Comparison of ENCODE assay signal across 8 cellular contexts in genomic region chr14:100246809-100247428, GRCh38. TPM values are rescaled to one million over a fixed set of nuclear protein-coding genes. Genes with fewer than 3 reads are reported as not detected.
DNase-seq lines count a peak whose midpoint lies in the region; ATAC-seq and FAIRE-seq lines count a peak whose summit lies in the region.

No MANE protein-coding gene starts in this region.

- H3K27me3 Mint-ChIP-seq in activated naive CD8-positive, alpha-beta T cell treated with anti-CD3 and anti-CD28 coated beads, Interleukin-2, amount 10 ng/mL, durations not matched to agents 7 days and 5 days = no peaks in the 10 kb centered on the region

- DNase-seq in AG20443 (ENCODE audit: low spot score) = peak; percentile 45
- no peak for DNase-seq in GM18507 (ENCODE audit: extremely low spot score, insufficient read length, low read depth)
- DNase-seq in NCI-H345 (lab: John Stamatoyannopoulos, UW) = peak; percentile 65
- no peak for DNase-seq in activated naive CD8-positive, alpha-beta T cell treated with anti-CD3 and anti-CD28 coated beads, Interleukin-2, amount 10 ng/mL, durations not matched to agents 7 days and 5 days
- peak; percentile 46 for DNase-seq in hepatic stellate cell (ENCODE audit: low spot score)
- no peak for DNase-seq in stimulated activated effector memory CD8-positive, alpha-beta T cell treated with anti-CD3 and anti-CD28 coated beads, Interleukin-12 subunit alpha, Interleukin-12 subunit beta, amount 100 ng/mL, for 72 hours (ENCODE audit: low spot score in 2 of 2)
- no peak for DNase-seq in stimulated activated CD4-positive, alpha-beta T cell treated with anti-CD3 and anti-CD28 coated beads, Interleukin-4, amount 100 ng/mL, for 4 hours

- peak overlapping the region; percentile 15 for H3K4me3 Mint-ChIP-seq in activated naive CD8-positive, alpha-beta T cell treated with anti-CD3 and anti-CD28 coated beads, Interleukin-2, amount 10 ng/mL, durations not matched to agents 7 days and 5 days
- H3K4me3 Mint-ChIP-seq in stimulated activated effector memory CD8-positive, alpha-beta T cell treated with anti-CD3 and anti-CD28 coated beads, Interleukin-12 subunit alpha, Interleukin-12 subunit beta, amount 100 ng/mL, for 72 hours = peak overlapping the region; percentile 7

- H3K9me3 Mint-ChIP-seq in activated naive CD8-positive, alpha-beta T cell treated with anti-CD3 and anti-CD28 coated beads, Interleukin-2, amount 10 ng/mL, durations not matched to agents 7 days and 5 days = no peaks in the 10 kb centered on the region
- no peaks in the 10 kb centered on the region for H3K9me3 Mint-ChIP-seq in stimulated activated effector memory CD8-positive, alpha-beta T cell treated with anti-CD3 and anti-CD28 coated beads, Interleukin-12 subunit alpha, Interleukin-12 subunit beta, amount 100 ng/mL, for 72 hours

- H3K36me3 Mint-ChIP-seq in activated naive CD8-positive, alpha-beta T cell treated with anti-CD3 and anti-CD28 coated beads, Interleukin-2, amount 10 ng/mL, durations not matched to agents 7 days and 5 days = peaks cover 15% of the 10 kb centered on the region
- H3K36me3 Mint-ChIP-seq in stimulated activated effector memory CD8-positive, alpha-beta T cell treated with anti-CD3 and anti-CD28 coated beads, Interleukin-12 subunit alpha, Interleukin-12 subunit beta, amount 100 ng/mL, for 72 hours = peaks cover 84% of the 10 kb centered on the region

- peak; percentile 70 for FAIRE-seq in GM18507 (lab: Jason Lieb, UNC)

- peak; percentile 39 for ATAC-seq in activated naive CD8-positive, alpha-beta T cell treated with anti-CD3 and anti-CD28 coated beads, Interleukin-2, amount 10 ng/mL, durations not matched to agents 7 days and 5 days (ENCODE audit: low read depth)
- ATAC-seq in stimulated activated effector memory CD8-positive, alpha-beta T cell treated with anti-CD3 and anti-CD28 coated beads, Interleukin-12 subunit alpha, Interleukin-12 subunit beta, amount 100 ng/mL, for 72 hours = peak; percentile 13
- ATAC-seq in GM21825 (IDR thresholded peaks at IDR 0.05; ENCODE audit: unreplicated experiment) = no peak

- H3K4me1 Mint-ChIP-seq in activated naive CD8-positive, alpha-beta T cell treated with anti-CD3 and anti-CD28 coated beads, Interleukin-2, amount 10 ng/mL, durations not matched to agents 7 days and 5 days = peaks cover 56% of the 10 kb centered on the region
- peaks cover 66% of the 10 kb centered on the region for H3K4me1 Mint-ChIP-seq in stimulated activated effector memory CD8-positive, alpha-beta T cell treated with anti-CD3 and anti-CD28 coated beads, Interleukin-12 subunit alpha, Interleukin-12 subunit beta, amount 100 ng/mL, for 72 hours

- POLR2A ChIA-PET in activated naive CD8-positive, alpha-beta T cell treated with anti-CD3 and anti-CD28 coated beads, Interleukin-2, amount 10 ng/mL, durations not matched to agents 7 days and 5 days (lab: Charles Lee) = interaction anchor here (1.7 kb wide), 1 partner anchor 25 kb away, joined by 5 read pairs; no protein-coding TSS in a partner anchor

- H3K27ac Mint-ChIP-seq in activated naive CD8-positive, alpha-beta T cell treated with anti-CD3 and anti-CD28 coated beads, Interleukin-2, amount 10 ng/mL, durations not matched to agents 7 days and 5 days = peak overlapping the region; percentile 13
- peak overlapping the region; percentile 58 for H3K27ac Mint-ChIP-seq in stimulated activated effector memory CD8-positive, alpha-beta T cell treated with anti-CD3 and anti-CD28 coated beads, Interleukin-12 subunit alpha, Interleukin-12 subunit beta, amount 100 ng/mL, for 72 hours

RNA-seq across cellular contexts. Expression of gene YY1, which starts 8.0 kb away (rescaled TPM):
- total RNA-seq in activated naive CD8-positive, alpha-beta T cell treated with anti-CD3 and anti-CD28 coated beads, Interleukin-2, amount 10 ng/mL, durations not matched to agents 7 days and 5 days = 10 to 100 TPM; 86.4 to 89.6 TPM

RNA-seq across cellular contexts. Expression of gene SLC25A29, which starts 59.3 kb away (rescaled TPM):
- 10 to 100 TPM; 17.3 to 18.1 TPM for total RNA-seq in activated naive CD8-positive, alpha-beta T cell treated with anti-CD3 and anti-CD28 coated beads, Interleukin-2, amount 10 ng/mL, durations not matched to agents 7 days and 5 days

Comparison
In these comparisons a context has a peak if more than half of its experiments do, and no peak if none do; other contexts are left out.
1. DNase-seq: peak in AG20443 (single experiment), NCI-H345 (single experiment) and hepatic stellate cell (single experiment); none in GM18507 (single experiment), activated naive CD8-positive, alpha-beta T cell treated with anti-CD3 and anti-CD28 coated beads, Interleukin-2, amount 10 ng/mL, durations not matched to agents 7 days and 5 days (single experiment), stimulated activated effector memory CD8-positive, alpha-beta T cell treated with anti-CD3 and anti-CD28 coated beads, Interleukin-12 subunit alpha, Interleukin-12 subunit beta, amount 100 ng/mL, for 72 hours (0 of 2) and stimulated activated CD4-positive, alpha-beta T cell treated with anti-CD3 and anti-CD28 coated beads, Interleukin-4, amount 100 ng/mL, for 4 hours (0 of 2).